17 cellular contexts compared by ENCODE assay signal in the genomic region with DNA sequence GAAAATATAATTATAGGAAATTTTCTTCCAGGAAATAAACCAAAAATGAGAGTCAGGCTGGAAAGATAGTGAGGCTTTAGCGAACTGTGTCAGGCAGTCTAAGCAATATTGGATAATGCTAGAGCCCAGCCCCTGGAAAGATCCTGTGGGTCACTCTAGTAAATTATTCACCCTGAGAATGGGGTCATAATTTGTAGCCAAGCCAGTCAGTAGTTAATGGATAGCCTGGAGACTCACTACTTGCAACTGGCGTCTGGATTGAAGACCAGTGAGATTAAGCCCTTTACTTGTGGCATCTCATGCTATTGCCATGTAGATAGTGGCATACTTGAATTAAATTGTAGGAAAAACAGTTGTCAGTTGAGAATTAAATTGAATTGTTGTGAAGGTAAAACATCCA. TPM values are rescaled to one million over a fixed set of nuclear protein-coding genes. Genes with fewer than 3 reads are reported as not detected.
"Had no signal": no experiment of that assay in that cellular context is flagged by ENCODE, and none has a peak within 500 bp of the region (broad histone marks: within the 10 kb centered on the region; RNA-seq: fewer than 3 reads in every experiment).

No MANE protein-coding gene starts in this region.

RNA-seq across cellular contexts. Expression of a gene that starts 51.0 kb away (rescaled TPM):
- total RNA-seq: activated CD4-positive, alpha-beta memory T cell treated with anti-CD3 and anti-CD28 coated beads, Interleukin-2, amount 10 ng/mL, durations not matched to agents 7 days and 5 days; activated CD4-positive, alpha-beta T cell treated with anti-CD3 and anti-CD28 coated beads, Interleukin-2, amount 10 ng/mL, durations not matched to agents 7 days and 5 days; activated naive CD4-positive, alpha-beta T cell treated with anti-CD3 and anti-CD28 coated beads, Interleukin-2, amount 50 U/mL, for 72 hours; activated naive CD8-positive, alpha-beta T cell treated with anti-CD3 and anti-CD28 coated beads, Interleukin-2, amount 10 ng/mL, durations not matched to agents 7 days and 5 days; activated T-cell treated with anti-CD3 and anti-CD28 coated beads, Interleukin-2, amount 50 U/mL, for 72 hours; ascending aorta; bronchial epithelial cell; cardiac septum; cerebellum; dorsolateral prefrontal cortex; endodermal cell; esophagus muscularis mucosa; foreskin keratinocyte; gastrocnemius medialis; T-cell; T-helper 2 cell treated with Interferon-gamma antibody and Interleukin-4, amounts not matched to agents 100 ng/mL and 5 ng/mL, for 36 hours; WTC11 had no signal
